In genomic region chr5:8238080-8238479, GRCh38 we compare ENCODE assay signal across 3 cellular contexts.
TF ChIP-seq lines count a peak whose summit lies in the region.

No MANE protein-coding gene starts in this region.

TF ChIP-seq in HepG2, 621 proteins besides CTCF, POLR2A, EP300 and RAD21:
- peak; percentile 82 for TF ChIP-seq MAFF (IDR thresholded peaks at IDR 0.05; ENCODE audit: low read depth, low read length)
- TF ChIP-seq MXI1 (IDR thresholded peaks at IDR 0.05; ENCODE audit: borderline replicate concordance, low read depth, low read length), result no peak
- peak; percentile 80 to 88 for TF ChIP-seq MAFK (conservative IDR thresholded peaks at IDR 0.05 in 1 of 2, IDR thresholded peaks at IDR 0.05 in 1 of 2; ENCODE audit: low read length in 2 of 2)

TF ChIP-seq in K562, 482 proteins besides CTCF, POLR2A, EP300 and RAD21:
- TF ChIP-seq ZNF316 (IDR thresholded peaks at IDR 0.05) (peak; percentile 8; the same call in 1 of the 2 replicates), MAFF (IDR thresholded peaks at IDR 0.05; ENCODE audit: low read length) (peak; percentile 34; the same call in 1 of the 2 replicates), MAFK (IDR thresholded peaks at IDR 0.05; ENCODE audit: low read length) (peak; percentile 46), TAF9B (IDR thresholded peaks at IDR 0.05; ENCODE audit: partially characterized antibody) (no peak)

TF ChIP-seq in H1, 55 proteins besides CTCF, POLR2A, EP300 and RAD21:
- TF ChIP-seq JUN (IDR thresholded peaks at IDR 0.05; ENCODE audit: low read depth, low read length), result no peak
- TF ChIP-seq ATF3 (IDR thresholded peaks at IDR 0.05; ENCODE audit: insufficient read depth, low read depth, low read length), result no peak
- no peak for TF ChIP-seq TEAD4 (IDR thresholded peaks at IDR 0.05; ENCODE audit: low read depth, low read length)
- TF ChIP-seq MAFK (IDR thresholded peaks at IDR 0.05; ENCODE audit: low read depth, low read length), result 0 out of 2 replicates have a peak, but pooled peaks have one; percentile 18
- no peak for TF ChIP-seq BACH1 (IDR thresholded peaks at IDR 0.05; ENCODE audit: low read length)
TF ChIP-seq in H1: peak in this region for 1.
